Comparison of ENCODE assay signal across 1 cellular context in genomic region chr19:38875656-38876345, GRCh38.
TF ChIP-seq lines count a peak whose summit lies in the region.

No MANE protein-coding gene starts in this region.

TF ChIP-seq in SK-N-SH, 30 proteins besides CTCF, POLR2A, EP300 and RAD21:
- TF ChIP-seq JUND (IDR thresholded peaks at IDR 0.05) (no peak), RFX5 (IDR thresholded peaks at IDR 0.05; ENCODE audit: low read length) (no peak), YY1 (IDR thresholded peaks at IDR 0.05; ENCODE audit: low read depth) (no peak), SMC3 (IDR thresholded peaks at IDR 0.05; ENCODE audit: low read depth, low read length) (no peak), NRF1 (IDR thresholded peaks at IDR 0.05; ENCODE audit: low read depth, low read length) (no peak), TEAD4 (IDR thresholded peaks at IDR 0.05; ENCODE audit: borderline replicate concordance, insufficient read depth) (no peak), SIN3A (IDR thresholded peaks at IDR 0.05; ENCODE audit: borderline replicate concordance, low read depth, low read length) (no peak), POLR2AphosphoS5 (IDR thresholded peaks at IDR 0.05; ENCODE audit: low read depth, low read length) (no peak), GATA2 (CRISPR knock-in tag; IDR thresholded peaks at IDR 0.05) (no peak), FOXM1 (IDR thresholded peaks at IDR 0.05; ENCODE audit: low read depth) (no peak), RXRA (IDR thresholded peaks at IDR 0.05; ENCODE audit: borderline replicate concordance, low read depth) (no peak), RCOR1 (IDR thresholded peaks at IDR 0.05; ENCODE audit: low read length) (no peak), TCF12 (IDR thresholded peaks at IDR 0.05) (no peak)
- TF ChIP-seq, protein P1, sequence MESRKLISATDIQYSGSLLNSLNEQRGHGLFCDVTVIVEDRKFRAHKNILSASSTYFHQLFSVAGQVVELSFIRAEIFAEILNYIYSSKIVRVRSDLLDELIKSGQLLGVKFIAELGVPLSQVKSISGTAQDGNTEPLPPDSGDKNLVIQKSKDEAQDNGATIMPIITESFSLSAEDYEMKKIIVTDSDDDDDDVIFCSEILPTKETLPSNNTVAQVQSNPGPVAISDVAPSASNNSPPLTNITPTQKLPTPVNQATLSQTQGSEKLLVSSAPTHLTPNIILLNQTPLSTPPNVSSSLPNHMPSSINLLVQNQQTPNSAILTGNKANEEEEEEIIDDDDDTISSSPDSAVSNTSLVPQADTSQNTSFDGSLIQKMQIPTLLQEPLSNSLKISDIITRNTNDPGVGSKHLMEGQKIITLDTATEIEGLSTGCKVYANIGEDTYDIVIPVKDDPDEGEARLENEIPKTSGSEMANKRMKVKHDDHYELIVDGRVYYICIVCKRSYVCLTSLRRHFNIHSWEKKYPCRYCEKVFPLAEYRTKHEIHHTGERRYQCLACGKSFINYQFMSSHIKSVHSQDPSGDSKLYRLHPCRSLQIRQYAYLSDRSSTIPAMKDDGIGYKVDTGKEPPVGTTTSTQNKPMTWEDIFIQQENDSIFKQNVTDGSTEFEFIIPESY (IDR thresholded peaks at IDR 0.05; ENCODE audit: borderline replicate concordance, low read depth), result no peak
- TF ChIP-seq, protein P2, sequence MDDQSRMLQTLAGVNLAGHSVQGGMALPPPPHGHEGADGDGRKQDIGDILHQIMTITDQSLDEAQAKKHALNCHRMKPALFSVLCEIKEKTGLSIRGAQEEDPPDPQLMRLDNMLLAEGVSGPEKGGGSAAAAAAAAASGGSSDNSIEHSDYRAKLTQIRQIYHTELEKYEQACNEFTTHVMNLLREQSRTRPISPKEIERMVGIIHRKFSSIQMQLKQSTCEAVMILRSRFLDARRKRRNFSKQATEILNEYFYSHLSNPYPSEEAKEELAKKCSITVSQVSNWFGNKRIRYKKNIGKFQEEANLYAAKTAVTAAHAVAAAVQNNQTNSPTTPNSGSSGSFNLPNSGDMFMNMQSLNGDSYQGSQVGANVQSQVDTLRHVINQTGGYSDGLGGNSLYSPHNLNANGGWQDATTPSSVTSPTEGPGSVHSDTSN (IDR thresholded peaks at IDR 0.05), result no peak
- TF ChIP-seq, protein P3, sequence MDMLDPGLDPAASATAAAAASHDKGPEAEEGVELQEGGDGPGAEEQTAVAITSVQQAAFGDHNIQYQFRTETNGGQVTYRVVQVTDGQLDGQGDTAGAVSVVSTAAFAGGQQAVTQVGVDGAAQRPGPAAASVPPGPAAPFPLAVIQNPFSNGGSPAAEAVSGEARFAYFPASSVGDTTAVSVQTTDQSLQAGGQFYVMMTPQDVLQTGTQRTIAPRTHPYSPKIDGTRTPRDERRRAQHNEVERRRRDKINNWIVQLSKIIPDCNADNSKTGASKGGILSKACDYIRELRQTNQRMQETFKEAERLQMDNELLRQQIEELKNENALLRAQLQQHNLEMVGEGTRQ (IDR thresholded peaks at IDR 0.05; ENCODE audit: borderline replicate concordance, low read depth, low read length), result no peak
- TF ChIP-seq, protein P4, sequence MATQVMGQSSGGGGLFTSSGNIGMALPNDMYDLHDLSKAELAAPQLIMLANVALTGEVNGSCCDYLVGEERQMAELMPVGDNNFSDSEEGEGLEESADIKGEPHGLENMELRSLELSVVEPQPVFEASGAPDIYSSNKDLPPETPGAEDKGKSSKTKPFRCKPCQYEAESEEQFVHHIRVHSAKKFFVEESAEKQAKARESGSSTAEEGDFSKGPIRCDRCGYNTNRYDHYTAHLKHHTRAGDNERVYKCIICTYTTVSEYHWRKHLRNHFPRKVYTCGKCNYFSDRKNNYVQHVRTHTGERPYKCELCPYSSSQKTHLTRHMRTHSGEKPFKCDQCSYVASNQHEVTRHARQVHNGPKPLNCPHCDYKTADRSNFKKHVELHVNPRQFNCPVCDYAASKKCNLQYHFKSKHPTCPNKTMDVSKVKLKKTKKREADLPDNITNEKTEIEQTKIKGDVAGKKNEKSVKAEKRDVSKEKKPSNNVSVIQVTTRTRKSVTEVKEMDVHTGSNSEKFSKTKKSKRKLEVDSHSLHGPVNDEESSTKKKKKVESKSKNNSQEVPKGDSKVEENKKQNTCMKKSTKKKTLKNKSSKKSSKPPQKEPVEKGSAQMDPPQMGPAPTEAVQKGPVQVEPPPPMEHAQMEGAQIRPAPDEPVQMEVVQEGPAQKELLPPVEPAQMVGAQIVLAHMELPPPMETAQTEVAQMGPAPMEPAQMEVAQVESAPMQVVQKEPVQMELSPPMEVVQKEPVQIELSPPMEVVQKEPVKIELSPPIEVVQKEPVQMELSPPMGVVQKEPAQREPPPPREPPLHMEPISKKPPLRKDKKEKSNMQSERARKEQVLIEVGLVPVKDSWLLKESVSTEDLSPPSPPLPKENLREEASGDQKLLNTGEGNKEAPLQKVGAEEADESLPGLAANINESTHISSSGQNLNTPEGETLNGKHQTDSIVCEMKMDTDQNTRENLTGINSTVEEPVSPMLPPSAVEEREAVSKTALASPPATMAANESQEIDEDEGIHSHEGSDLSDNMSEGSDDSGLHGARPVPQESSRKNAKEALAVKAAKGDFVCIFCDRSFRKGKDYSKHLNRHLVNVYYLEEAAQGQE (IDR thresholded peaks at IDR 0.05; ENCODE audit: low read depth, low read length), result no peak
- TF ChIP-seq, protein P5, sequence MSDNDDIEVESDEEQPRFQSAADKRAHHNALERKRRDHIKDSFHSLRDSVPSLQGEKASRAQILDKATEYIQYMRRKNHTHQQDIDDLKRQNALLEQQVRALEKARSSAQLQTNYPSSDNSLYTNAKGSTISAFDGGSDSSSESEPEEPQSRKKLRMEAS (IDR thresholded peaks at IDR 0.05; ENCODE audit: low read depth), result no peak
TF ChIP-seq in SK-N-SH: peak in this region for 0.
